Comparison of ENCODE assay signal across 12 cellular contexts in genomic region chr17:28033972-28034714, GRCh38. TPM values are rescaled to one million over a fixed set of nuclear protein-coding genes. Genes with fewer than 3 reads are reported as not detected.
DNase-seq lines count a peak whose midpoint lies in the region; ATAC-seq, FAIRE-seq and TF ChIP-seq lines count a peak whose summit lies in the region.
"Had no signal": no experiment of that assay in that cellular context is flagged by ENCODE, and none has a peak within 500 bp of the region (broad histone marks: within the 10 kb centered on the region; RNA-seq: fewer than 3 reads in every experiment).

No MANE protein-coding gene starts in this region.

- peak; percentile 56 for ATAC-seq in Panc1

- H3K4me2 ChIP-seq in endothelial cell of umbilical vein (ENCODE audit: insufficient read depth, low read length) (peak overlapping the region; percentile 29), neuronal stem cell (ENCODE audit: insufficient read depth, low read length, poor library complexity, severe bottlenecking) (no peak overlapping the region)

- no peak overlapping the region for H4K8ac ChIP-seq in neuronal stem cell (ENCODE audit: low read depth, low read length)

- H3K79me1 ChIP-seq in neuronal stem cell (ENCODE audit: low read depth, low read length), result no peaks in the 10 kb centered on the region

- no peaks in the 10 kb centered on the region for H3K79me2 ChIP-seq in endothelial cell of umbilical vein (ENCODE audit: control insufficient read depth, insufficient read depth, low read length)

- H3K36me3 Mint-ChIP-seq in activated naive CD8-positive, alpha-beta T cell treated with anti-CD3 and anti-CD28 coated beads for 36 hours, result no peaks in the 10 kb centered on the region
- H3K36me3 Mint-ChIP-seq in activated T-cell treated with anti-CD3 and anti-CD28 coated beads, Interleukin-2, amount 50 U/mL, for 24 hours (ENCODE audit: low read depth), result no peaks in the 10 kb centered on the region

- no CpG with 5 or more reads among the region's 8 CpGs for WGBS in neuronal stem cell (ENCODE audit: extremely low coverage in 2 of 2, insufficient read length in 2 of 2, insufficient replicate concordance in 1 of 2), 2 donors

- peak; percentile 97 for DNase-seq in ELR (ENCODE audit: low read depth)
- no peak for DNase-seq in Panc1 (ENCODE audit: low read depth, low spot score)
- DNase-seq in endothelial cell of umbilical vein (ENCODE audit: low read depth, low spot score), result peak; percentile 80
- DNase-seq in neuronal stem cell (ENCODE audit: low spot score), result no peak
- DNase-seq in activated naive CD8-positive, alpha-beta T cell treated with anti-CD3 and anti-CD28 coated beads for 36 hours, result no peak
- no peak for DNase-seq in activated T-cell treated with anti-CD3 and anti-CD28 coated beads, Interleukin-2, amount 50 U/mL, for 24 hours
- DNase-seq in KG1 (lab: John Stamatoyannopoulos, UW), result no peak
- no peak for DNase-seq in effector memory CD4-positive, alpha-beta T cell
- DNase-seq: activated naive CD4-positive, alpha-beta T cell treated with anti-CD3 and anti-CD28 coated beads, Interleukin-2, amount 50 U/mL, for 16 hours; GDM1; NCI-H2171 had no signal

- H3K14ac ChIP-seq in neuronal stem cell (ENCODE audit: low read length), result no peak overlapping the region

- BruUV-seq in Panc1 (replicated peaks; lab: Mats Ljungman, UMichigan) (no TSS peak), endothelial cell of umbilical vein (replicated peaks; lab: Mats Ljungman, UMichigan) (TSS peak; percentile 86)

- intact Hi-C loops in Panc1 (cut with micrococcal nuclease; ENCODE audit: unreplicated experiment) (loop anchor here (5.0 kb wide), 1 partner anchor 222 kb away; no protein-coding TSS in a partner anchor), endothelial cell of umbilical vein (cut with micrococcal nuclease) (loop anchor here (1.0 kb wide), 2 partner anchors 54 to 99 kb away; no protein-coding TSS in a partner anchor)

- H2BK12ac ChIP-seq in neuronal stem cell (ENCODE audit: low read length), result no peak overlapping the region

- in situ Hi-C loops in Panc1 (cut with HindIII; ENCODE audit: low pct_unique_long_range_greater_than_20kb, low sequenced_read_pairs), result no loop called here

- no peaks in the 10 kb centered on the region for H3K9me1 ChIP-seq in endothelial cell of umbilical vein (replicated peaks; ENCODE audit: control insufficient read depth, extremely low read depth, insufficient read depth, low read length)

- H3K4me3 ChIP-seq in Panc1 (ENCODE audit: low read depth in 2 of 2, low read length in 2 of 2) (no peak overlapping the region), endothelial cell of umbilical vein (replicated peaks in 1 of 3; ENCODE audit: insufficient read depth in 1 of 3, low read depth in 1 of 3, low read length in 3 of 3) (no peak overlapping the region), neuronal stem cell (ENCODE audit: low read length in 2 of 2) (no peak overlapping the region)
- no peak overlapping the region for H3K4me3 ChIP-seq in effector memory CD4-positive, alpha-beta T cell (ENCODE audit: insufficient read depth, low read depth, low read length, poor library complexity, severe bottlenecking)

- H3K4me1 ChIP-seq in Panc1 (ENCODE audit: control insufficient read depth, insufficient read depth, low read length) (no peaks in the 10 kb centered on the region), endothelial cell of umbilical vein (ENCODE audit: control insufficient read depth, extremely low read depth, insufficient read depth, low read length) (peaks cover 21% of the 10 kb centered on the region), neuronal stem cell (ENCODE audit: control insufficient read depth in 2 of 2, insufficient read depth in 1 of 2, low read depth in 1 of 2, low read length in 2 of 2) (peaks cover 0 to 3% of the 10 kb centered on the region in 2 donors)
- H3K4me1 ChIP-seq in effector memory CD4-positive, alpha-beta T cell (ENCODE audit: control insufficient read depth, insufficient read depth, low read length, poor library complexity, severe bottlenecking), result no peaks in the 10 kb centered on the region

- dilution Hi-C loops in endothelial cell of umbilical vein (cut with MboI; ENCODE audit: extremely low pct_ligation_motif_present, low sequenced_read_pairs), result no loop called here

- TF ChIP-seq CTCF in Panc1 (IDR thresholded peaks at IDR 0.05) (no peak), endothelial cell of umbilical vein (IDR thresholded peaks at IDR 0.05; ENCODE audit: extremely low read depth in 1 of 2, insufficient read depth in 1 of 2, low read depth in 1 of 2, low read length in 2 of 2) (no peak)

- no peak overlapping the region for H3K23ac ChIP-seq in neuronal stem cell (ENCODE audit: low read depth, low read length, poor library complexity)

- no peak overlapping the region for H2AK5ac ChIP-seq in neuronal stem cell (ENCODE audit: low read depth, low read length)

- peaks cover 4% of the 10 kb centered on the region for H3K9me3 Mint-ChIP-seq in activated naive CD8-positive, alpha-beta T cell treated with anti-CD3 and anti-CD28 coated beads for 36 hours
- no peaks in the 10 kb centered on the region for H3K9me3 Mint-ChIP-seq in activated T-cell treated with anti-CD3 and anti-CD28 coated beads, Interleukin-2, amount 50 U/mL, for 24 hours

- H4K20me1 ChIP-seq in endothelial cell of umbilical vein (replicated peaks; ENCODE audit: control insufficient read depth, extremely low read depth, insufficient read depth, low read length), result no peaks in the 10 kb centered on the region

- H3K4ac ChIP-seq in neuronal stem cell (ENCODE audit: low read length), result no peak overlapping the region

- peak overlapping the region; percentile 18 for H3K9ac ChIP-seq in endothelial cell of umbilical vein (replicated peaks; ENCODE audit: extremely low read depth, insufficient read depth, low read length)
- H3K9ac ChIP-seq in neuronal stem cell (ENCODE audit: low read depth, low read length, poor library complexity), result no peak overlapping the region

- peak; percentile 98 for FAIRE-seq in endothelial cell of umbilical vein (lab: Jason Lieb, UNC)
- FAIRE-seq: TTC549 had no signal

- no peak overlapping the region for H2BK15ac ChIP-seq in neuronal stem cell (ENCODE audit: low read length)

- POLR2A ChIA-PET in Panc1 (lab: Charles Lee) (no interaction called here), endothelial cell of umbilical vein (lab: Charles Lee) (interaction anchor here (1.2 kb wide), 1 partner anchor 7 kb away, joined by 3 read pairs; no protein-coding TSS in a partner anchor)

- no peak overlapping the region for H3K18ac ChIP-seq in neuronal stem cell (ENCODE audit: low read length)

- CTCF ChIA-PET in Panc1 (lab: Charles Lee) (no interaction called here), endothelial cell of umbilical vein (lab: Charles Lee) (interaction anchor here (0.7 to 1.2 kb wide), 4 partner anchors 19 to 197 kb away, joined by 3 read pairs; no protein-coding TSS in a partner anchor)

- no peak overlapping the region for H3K27ac ChIP-seq in Panc1 (ENCODE audit: low read length)
- H3K27ac ChIP-seq in endothelial cell of umbilical vein (ENCODE audit: insufficient read depth, low read depth, low read length), result peak overlapping the region; percentile 82
- no peak overlapping the region for H3K27ac ChIP-seq in neuronal stem cell (replicated peaks; ENCODE audit: low read length)
- H3K27ac ChIP-seq in effector memory CD4-positive, alpha-beta T cell (ENCODE audit: insufficient read depth, low read length, poor library complexity, severe bottlenecking), result no peak overlapping the region

- TF ChIP-seq POLR2A in endothelial cell of umbilical vein (IDR thresholded peaks at IDR 0.05; ENCODE audit: low read depth, low read length), result no peak

- H3K27me3 ChIP-seq in Panc1 (ENCODE audit: control insufficient read depth, insufficient read depth, low read length), result no peaks in the 10 kb centered on the region; the same call in 1 of the 2 replicates
- no peaks in the 10 kb centered on the region for H3K27me3 ChIP-seq in endothelial cell of umbilical vein (ENCODE audit: control insufficient read depth in 2 of 2, insufficient read depth in 2 of 2, low read length in 2 of 2)
- no peaks in the 10 kb centered on the region for H3K27me3 ChIP-seq in neuronal stem cell (ENCODE audit: control insufficient read depth in 3 of 3, insufficient read depth in 3 of 3, low read depth in 1 of 3, low read length in 3 of 3)
- H3K27me3 ChIP-seq in effector memory CD4-positive, alpha-beta T cell (replicated peaks; ENCODE audit: control insufficient read depth, insufficient read depth, low read length, poor library complexity, severe bottlenecking), result no peaks in the 10 kb centered on the region

- no peak overlapping the region for H3K4me3 Mint-ChIP-seq in activated naive CD8-positive, alpha-beta T cell treated with anti-CD3 and anti-CD28 coated beads for 36 hours
- H3K4me3 Mint-ChIP-seq in activated T-cell treated with anti-CD3 and anti-CD28 coated beads, Interleukin-2, amount 50 U/mL, for 24 hours, result no peak overlapping the region

- H2BK5ac ChIP-seq in neuronal stem cell (ENCODE audit: low read length), result no peak overlapping the region

- H4K91ac ChIP-seq in neuronal stem cell (ENCODE audit: low read depth, low read length, poor library complexity), result no peak overlapping the region

- H3K36me3 ChIP-seq in Panc1 (ENCODE audit: control insufficient read depth, insufficient read depth, low read length), result no peaks in the 10 kb centered on the region
- H3K36me3 ChIP-seq in endothelial cell of umbilical vein (ENCODE audit: control insufficient read depth in 2 of 2, extremely low read depth in 1 of 2, insufficient read depth in 2 of 2, low read length in 2 of 2), result no peaks in the 10 kb centered on the region
- no peaks in the 10 kb centered on the region for H3K36me3 ChIP-seq in neuronal stem cell (replicated peaks in 1 of 2; ENCODE audit: control insufficient read depth in 2 of 2, insufficient read depth in 2 of 2, low read length in 2 of 2)
- no peaks in the 10 kb centered on the region for H3K36me3 ChIP-seq in effector memory CD4-positive, alpha-beta T cell (ENCODE audit: control insufficient read depth, insufficient read depth, low read length)

- no peak overlapping the region for H2BK120ac ChIP-seq in neuronal stem cell (ENCODE audit: low read depth, low read length)

- no peaks in the 10 kb centered on the region for H3K27me3 Mint-ChIP-seq in activated naive CD8-positive, alpha-beta T cell treated with anti-CD3 and anti-CD28 coated beads for 36 hours
- H3K27me3 Mint-ChIP-seq in activated T-cell treated with anti-CD3 and anti-CD28 coated beads, Interleukin-2, amount 50 U/mL, for 24 hours, result no peaks in the 10 kb centered on the region

- H3K4me1 Mint-ChIP-seq in activated naive CD8-positive, alpha-beta T cell treated with anti-CD3 and anti-CD28 coated beads for 36 hours, result peaks cover 9% of the 10 kb centered on the region
- H3K4me1 Mint-ChIP-seq in activated T-cell treated with anti-CD3 and anti-CD28 coated beads, Interleukin-2, amount 50 U/mL, for 24 hours (ENCODE audit: low read depth), result peaks cover 6% of the 10 kb centered on the region

- H2AFZ ChIP-seq in endothelial cell of umbilical vein (ENCODE audit: low read depth, low read length) (peak overlapping the region; percentile 49), neuronal stem cell (ENCODE audit: low read length) (peak overlapping the region; percentile 76)

- no peak overlapping the region for H3K27ac Mint-ChIP-seq in activated naive CD8-positive, alpha-beta T cell treated with anti-CD3 and anti-CD28 coated beads for 36 hours
- no peak overlapping the region for H3K27ac Mint-ChIP-seq in activated T-cell treated with anti-CD3 and anti-CD28 coated beads, Interleukin-2, amount 50 U/mL, for 24 hours

- H3K9me3 ChIP-seq in Panc1 (ENCODE audit: control insufficient read depth, insufficient read depth, low read depth, low read length) (no peaks in the 10 kb centered on the region), endothelial cell of umbilical vein (replicated peaks; ENCODE audit: control insufficient read depth, insufficient read depth, low read length) (no peaks in the 10 kb centered on the region), neuronal stem cell (replicated peaks in 1 of 2; ENCODE audit: control insufficient read depth in 2 of 2, insufficient read depth in 1 of 2, low read depth in 1 of 2, low read length in 2 of 2) (no peaks in the 10 kb centered on the region)
- no peaks in the 10 kb centered on the region for H3K9me3 ChIP-seq in effector memory CD4-positive, alpha-beta T cell (ENCODE audit: control insufficient read depth, low read length)

RNA-seq across cellular contexts. Expression of gene NLK, which starts 8.3 kb away (rescaled TPM):
- total RNA-seq in Panc1 (2021; ENCODE audit: unreplicated experiment), result 28.0 TPM
- polyA plus RNA-seq in Panc1 (2012; ENCODE audit: insufficient read length), result 12.3 TPM
- 32.6 and 34.2 TPM in 2 replicates for total RNA-seq in endothelial cell of umbilical vein
- 21.8 and 23.8 TPM in 2 replicates for polyA plus RNA-seq in endothelial cell of umbilical vein
- polyA plus RNA-seq in endothelial cell of umbilical vein (2011; cell fraction: cytosol; rRNA removed), result 15.3 and 20.3 TPM in 2 replicates
- 33.3 and 45.7 TPM in 2 replicates for polyA plus RNA-seq in endothelial cell of umbilical vein (2011; cell fraction: nucleus; rRNA removed)
- 15.0 and 15.5 TPM in 2 replicates for polyA plus RNA-seq in endothelial cell of umbilical vein (2012)
- polyA minus RNA-seq in endothelial cell of umbilical vein, result 93.4 and 121 TPM in 2 replicates
- polyA minus RNA-seq in endothelial cell of umbilical vein (2011; cell fraction: cytosol; rRNA and poly(A)+ RNA removed), result 13.2 TPM
- polyA minus RNA-seq in endothelial cell of umbilical vein (2011; cell fraction: nucleus; rRNA and poly(A)+ RNA removed), result 174 and 190 TPM in 2 replicates
- 33.0 TPM for polyA plus RNA-seq in neuronal stem cell (2013, experiment 1 of 2)
- 33.8 TPM for polyA plus RNA-seq in neuronal stem cell (2013, experiment 2 of 2)
- 10 to 100 TPM in 1 of 2 experiments, 1 to 10 TPM in 1; 9.6 to 10.2 TPM for total RNA-seq in activated naive CD8-positive, alpha-beta T cell treated with anti-CD3 and anti-CD28 coated beads for 36 hours

Comparison
In these comparisons a context has a peak if more than half of its experiments do, and no peak if none do; other contexts are left out.
1. DNase-seq: peak in ELR (single experiment) and endothelial cell of umbilical vein (single experiment); none in Panc1 (single experiment), neuronal stem cell (single experiment), activated naive CD8-positive, alpha-beta T cell treated with anti-CD3 and anti-CD28 coated beads for 36 hours (single experiment), activated T-cell treated with anti-CD3 and anti-CD28 coated beads, Interleukin-2, amount 50 U/mL, for 24 hours (single experiment), KG1 (single experiment) and effector memory CD4-positive, alpha-beta T cell (0 of 3).